ENCODE assay signal across 8 cellular contexts in genomic region chr15:65856821-65857455, GRCh38.
DNase-seq lines count a peak whose midpoint lies in the region; ATAC-seq, FAIRE-seq and TF ChIP-seq lines count a peak whose summit lies in the region.

No MANE protein-coding gene starts in this region.

- no peaks in the 10 kb centered on the region for H3K9me3 ChIP-seq in parathyroid adenoma (ENCODE audit: control insufficient read depth, low read length)

- H3K79me2 ChIP-seq in parathyroid adenoma = no peaks in the 10 kb centered on the region

- no peak overlapping the region for H2AFZ ChIP-seq in parathyroid adenoma

- H3K27ac ChIP-seq in 22Rv1 = no peak overlapping the region
- H3K27ac ChIP-seq in parathyroid adenoma = no peak overlapping the region

- no peak for DNase-seq in GM12864 (ENCODE audit: low read depth)
- DNase-seq in NOMO-1 treated with DMSO at 0.1 percent for 48 hours (lab: John Stamatoyannopoulos, UW; ENCODE audit: unreplicated experiment) = peak; percentile 27
- DNase-seq in activated T-cell treated with anti-CD3 and anti-CD28 coated beads for 4 hours = peak; percentile 79
- DNase-seq in fibroblast of peridontal ligament (ENCODE audit: extremely low read depth) = peak; percentile 54
- peak; percentile 71 for DNase-seq in urothelium cell line (ENCODE audit: low spot score)

- peak; percentile 46 for FAIRE-seq in urothelium cell line (lab: Jason Lieb, UNC)

- ATAC-seq in GM19351 (IDR thresholded peaks at IDR 0.05; ENCODE audit: unreplicated experiment) = no peak

- TF ChIP-seq CTCF in 22Rv1 (IDR thresholded peaks at IDR 0.05) = peak; percentile 91
- peak; percentile 79 for TF ChIP-seq CTCF in GM12864 (IDR thresholded peaks at IDR 0.05; ENCODE audit: low read depth, low read length, missing control alignments)
- TF ChIP-seq CTCF in parathyroid adenoma (IDR thresholded peaks at IDR 0.05) = peak; percentile 65

- no peaks in the 10 kb centered on the region for H3K4me1 ChIP-seq in parathyroid adenoma

- no peak overlapping the region for H3K9ac ChIP-seq in parathyroid adenoma

- no peaks in the 10 kb centered on the region for H3K27me3 ChIP-seq in parathyroid adenoma (ENCODE audit: control insufficient read depth, insufficient read depth, low read length)

- H3K4me2 ChIP-seq in parathyroid adenoma (ENCODE audit: low read length) = no peak overlapping the region

- no peaks in the 10 kb centered on the region for H3K36me3 ChIP-seq in parathyroid adenoma (ENCODE audit: control insufficient read depth, insufficient read depth, low read length)

- H3K4me3 ChIP-seq in GM12864 (ENCODE audit: low read depth, low read length) = no peak overlapping the region
- H3K4me3 ChIP-seq in parathyroid adenoma (ENCODE audit: low read depth, low read length) = no peak overlapping the region
